8 cellular contexts compared by ENCODE assay signal in the genomic region with DNA sequence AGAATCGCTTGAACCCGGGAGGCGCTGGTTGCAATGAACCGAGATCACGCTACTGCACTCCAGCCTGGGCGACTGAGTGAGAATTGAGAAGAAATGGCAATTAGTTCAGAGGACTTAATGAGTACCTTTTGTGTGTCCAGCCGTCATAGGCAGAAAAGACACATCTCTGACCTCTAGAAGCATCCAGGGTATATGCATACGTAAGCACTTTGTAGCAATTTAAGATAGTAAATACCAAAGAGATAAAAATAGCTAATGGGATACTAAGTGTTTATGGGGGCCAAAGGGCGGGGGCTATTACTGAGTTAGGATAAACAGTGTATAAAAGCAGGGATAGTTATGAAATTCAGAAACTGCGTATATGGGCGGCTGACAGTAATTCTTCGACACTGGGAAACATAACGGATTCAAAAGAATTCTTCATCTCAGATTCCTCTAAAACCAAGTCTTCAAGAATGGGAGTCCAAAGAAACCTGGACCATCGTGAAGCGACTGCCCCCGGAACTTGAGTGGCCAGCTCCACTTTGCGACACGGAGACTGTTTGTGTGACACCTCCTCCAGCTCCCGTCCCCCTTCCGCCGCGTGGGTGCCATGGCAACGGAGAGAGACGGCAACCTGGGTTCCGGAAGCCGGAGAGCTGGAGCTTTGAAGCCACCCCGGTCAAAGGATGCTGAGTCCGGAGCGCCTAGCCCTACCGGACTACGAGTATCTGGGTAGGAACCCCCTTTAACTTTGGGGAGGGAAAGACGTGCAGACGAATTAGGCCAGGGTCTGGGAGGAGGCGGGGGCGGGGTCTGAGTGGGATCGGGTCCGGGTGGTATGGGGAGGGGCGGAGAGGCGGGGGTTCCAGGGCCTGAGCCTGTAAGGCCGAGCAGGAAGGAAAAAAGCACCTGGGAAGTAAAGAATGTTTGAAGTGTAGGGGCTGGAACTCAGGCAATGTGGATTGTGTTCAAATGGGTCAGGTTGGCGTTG. TPM values are rescaled to one million over a fixed set of nuclear protein-coding genes. Genes with fewer than 3 reads are reported as not detected.
DNase-seq lines count a peak whose midpoint lies in the region; ATAC-seq and TF ChIP-seq lines count a peak whose summit lies in the region.

A gene with protein sequence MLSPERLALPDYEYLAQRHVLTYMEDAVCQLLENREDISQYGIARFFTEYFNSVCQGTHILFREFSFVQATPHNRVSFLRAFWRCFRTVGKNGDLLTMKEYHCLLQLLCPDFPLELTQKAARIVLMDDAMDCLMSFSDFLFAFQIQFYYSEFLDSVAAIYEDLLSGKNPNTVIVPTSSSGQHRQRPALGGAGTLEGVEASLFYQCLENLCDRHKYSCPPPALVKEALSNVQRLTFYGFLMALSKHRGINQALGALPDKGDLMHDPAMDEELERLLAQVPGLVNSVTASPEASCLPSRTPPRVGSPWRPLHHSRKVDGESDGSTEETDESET (plus strand): TSS at position 624 of the 973 bp plus-strand sequence. CDS start 45 bp downstream, at position 669.

- ATAC-seq in GM19035 (IDR thresholded peaks at IDR 0.05; ENCODE audit: unreplicated experiment) (peak; percentile 92), HG03439 (IDR thresholded peaks at IDR 0.05; ENCODE audit: unreplicated experiment) (peak; percentile 90)
- peak; percentile 96 for ATAC-seq in activated CD4-positive, alpha-beta T cell treated with anti-CD3 and anti-CD28 coated beads for 36 hours

- no peaks in the 10 kb centered on the region for H3K27me3 ChIP-seq in kidney epithelial cell (ENCODE audit: control insufficient read depth, insufficient read depth, low read length)

- peaks cover 2% of the 10 kb centered on the region for H3K36me3 Mint-ChIP-seq in activated CD4-positive, alpha-beta T cell treated with anti-CD3 and anti-CD28 coated beads for 36 hours (ENCODE audit: low read depth)

- H3K36me3 ChIP-seq in kidney epithelial cell (ENCODE audit: control insufficient read depth, insufficient read depth, low read length) = no peaks in the 10 kb centered on the region

- H3K27me3 Mint-ChIP-seq in activated CD4-positive, alpha-beta T cell treated with anti-CD3 and anti-CD28 coated beads for 36 hours = peaks cover 5% of the 10 kb centered on the region

- H3K27ac Mint-ChIP-seq in activated CD4-positive, alpha-beta T cell treated with anti-CD3 and anti-CD28 coated beads for 36 hours = peak within 1 kb of the TSS; percentile 88

- peak; percentile 81 for DNase-seq in AG09319 (ENCODE audit: extremely low read depth, low read depth)
- peak; percentile 38 for DNase-seq in NCI-H510A (lab: John Stamatoyannopoulos, UW)
- DNase-seq in activated CD4-positive, alpha-beta T cell treated with anti-CD3 and anti-CD28 coated beads for 36 hours = peak; percentile 97
- DNase-seq in choroid plexus epithelial cell (ENCODE audit: low read depth) = peak; percentile 96
- DNase-seq in kidney epithelial cell (ENCODE audit: low read depth) = no peak
- DNase-seq in stimulated activated CD4-positive, alpha-beta T cell treated with anti-CD3 and anti-CD28 coated beads, Interleukin-15, amount 100 ng/mL, for 24 hours = peak; percentile 97

- POLR2A ChIA-PET in activated CD4-positive, alpha-beta T cell treated with anti-CD3 and anti-CD28 coated beads for 36 hours (lab: Charles Lee) = interaction anchor here (0.6 to 1.5 kb wide), 7 partner anchors 19 to 1133 kb away, joined by 3 to 6 read pairs (median 3); a partner anchor contains a TSS

- TF ChIP-seq CTCF in AG09319 (IDR thresholded peaks at IDR 0.05; ENCODE audit: low read depth, low read length) = no peak
- no peak for TF ChIP-seq CTCF in choroid plexus epithelial cell (conservative IDR thresholded peaks at IDR 0.05; ENCODE audit: low read depth, low read length)
- TF ChIP-seq CTCF in kidney epithelial cell (IDR thresholded peaks at IDR 0.05; ENCODE audit: insufficient read depth, low read length, poor library complexity, severe bottlenecking) = no peak

- H3K9me3 Mint-ChIP-seq in activated CD4-positive, alpha-beta T cell treated with anti-CD3 and anti-CD28 coated beads for 36 hours (ENCODE audit: low read depth) = peaks cover 1% of the 10 kb centered on the region

- intact Hi-C loops in activated CD4-positive, alpha-beta T cell treated with anti-CD3 and anti-CD28 coated beads for 36 hours (cut with DNase I, micrococcal nuclease) = loop anchor here (1.0 to 10.0 kb wide), 14 partner anchors 15 to 1018 kb away; a partner anchor contains a TSS

- H3K4me3 ChIP-seq in choroid plexus epithelial cell (ENCODE audit: low read depth, low read length) (peak within 1 kb of the TSS; percentile 76), kidney epithelial cell (ENCODE audit: low read depth, low read length) (peak within 1 kb of the TSS; percentile 57)

- CTCF ChIA-PET in activated CD4-positive, alpha-beta T cell treated with anti-CD3 and anti-CD28 coated beads for 36 hours (lab: Charles Lee) = interaction anchor here (0.5 to 1.9 kb wide), 13 partner anchors 15 to 630 kb away, joined by 3 to 9 read pairs (median 4); a partner anchor contains a TSS

- H3K4me1 Mint-ChIP-seq in activated CD4-positive, alpha-beta T cell treated with anti-CD3 and anti-CD28 coated beads for 36 hours = peaks cover 16% of the 10 kb centered on the region

- peak within 1 kb of the TSS; percentile 86 for H3K4me3 Mint-ChIP-seq in activated CD4-positive, alpha-beta T cell treated with anti-CD3 and anti-CD28 coated beads for 36 hours

RNA-seq across cellular contexts. Expression of the gene that starts here (rescaled TPM):
- total RNA-seq in activated CD4-positive, alpha-beta T cell treated with anti-CD3 and anti-CD28 coated beads for 36 hours = 10 to 100 TPM; 17.9 to 18.6 TPM
- total RNA-seq in kidney epithelial cell = 31.5 and 45.6 TPM in 2 replicates
